In the genomic region with DNA sequence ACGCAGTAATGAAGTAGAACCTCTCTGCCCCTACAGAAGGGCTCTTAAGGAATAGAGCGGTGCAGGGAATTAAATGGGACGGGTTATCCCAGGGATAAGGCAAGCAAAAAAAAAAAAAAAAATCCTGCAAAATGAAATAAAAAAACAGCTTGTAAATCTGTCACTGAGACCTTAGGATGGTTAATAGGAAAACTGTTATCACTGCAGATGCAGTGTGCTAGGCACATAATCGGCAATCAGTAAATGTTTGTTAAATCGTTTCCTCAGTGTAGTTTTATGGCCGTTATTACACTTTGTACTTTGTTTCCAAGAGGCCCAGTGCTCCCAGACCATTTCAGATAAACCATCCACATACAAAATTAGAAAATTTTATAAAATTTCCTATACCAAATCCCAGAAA, we compare ENCODE assay signal across 8 cellular contexts. TPM values are rescaled to one million over a fixed set of nuclear protein-coding genes. Genes with fewer than 3 reads are reported as not detected.
DNase-seq lines count a peak whose midpoint lies in the region; ATAC-seq and TF ChIP-seq lines count a peak whose summit lies in the region.

No MANE protein-coding gene starts in this region.

- H3K4me2 ChIP-seq in BLaER1 (peak overlapping the region; percentile 71), Karpas-422 (ENCODE audit: low read depth, low read length, poor library complexity, severe bottlenecking) (peak overlapping the region; percentile 83)

- no peaks in the 10 kb centered on the region for H3K27me3 ChIP-seq in BLaER1
- H3K27me3 ChIP-seq in Karpas-422 (ENCODE audit: low read length) = no peaks in the 10 kb centered on the region

- DNase-seq in Karpas-422 = no peak
- DNase-seq in coronary artery (ENCODE audit: low spot score) = no peak
- DNase-seq in naive thymus-derived CD8-positive, alpha-beta T cell = no peak
- DNase-seq in stimulated activated CD4-positive, alpha-beta T cell treated with anti-CD3 and anti-CD28 coated beads, Interleukin-12 subunit alpha, Interleukin-12 subunit beta, amount 100 ng/mL, for 4 hours = no peak
- no peak for DNase-seq in activated effector memory CD4-positive, alpha-beta T cell treated with anti-CD3 and anti-CD28 coated beads, Interleukin-2, amount 50 U/mL, for 16 hours

- H3K9ac ChIP-seq in BLaER1 = peak overlapping the region; percentile 81
- H3K9ac ChIP-seq in Karpas-422 (ENCODE audit: low read length) = peak overlapping the region; percentile 77

- no peaks in the 10 kb centered on the region for H3K9me3 ChIP-seq in BLaER1
- no peaks in the 10 kb centered on the region for H3K9me3 ChIP-seq in Karpas-422 (ENCODE audit: low read length)

- TF ChIP-seq CTCF in coronary artery (IDR thresholded peaks at IDR 0.05) = no peak

- ATAC-seq in naive thymus-derived CD8-positive, alpha-beta T cell = no peak
- ATAC-seq in GM18498 (IDR thresholded peaks at IDR 0.05; ENCODE audit: unreplicated experiment) = no peak
- no peak for ATAC-seq in activated CD4-positive, CD25-positive, alpha-beta regulatory T cell treated with anti-CD3 and anti-CD28 coated beads, Interleukin-2, amount 50 U/mL, for 24 hours

- H4K20me1 ChIP-seq in BLaER1 = peaks cover 24% of the 10 kb centered on the region
- peaks cover 3% of the 10 kb centered on the region; the same call in 1 of the 2 replicates for H4K20me1 ChIP-seq in Karpas-422 (ENCODE audit: insufficient read depth, low read depth, low read length)

- no peaks in the 10 kb centered on the region for H3K27me3 Mint-ChIP-seq in naive thymus-derived CD8-positive, alpha-beta T cell

- H3K4me3 Mint-ChIP-seq in naive thymus-derived CD8-positive, alpha-beta T cell = peak overlapping the region; percentile 59 to 99 (median 92)

- peaks cover 0 to 29% (median 0%) of the 10 kb centered on the region in 3 donors for H3K36me3 Mint-ChIP-seq in naive thymus-derived CD8-positive, alpha-beta T cell

- no peaks in the 10 kb centered on the region for H3K9me2 ChIP-seq in Karpas-422 (replicated peaks; ENCODE audit: insufficient read depth, low read length)

- H2AFZ ChIP-seq in Karpas-422 (ENCODE audit: low read length) = no peak overlapping the region

- H3K4me1 Mint-ChIP-seq in naive thymus-derived CD8-positive, alpha-beta T cell = peaks cover 15 to 44% (median 37%) of the 10 kb centered on the region in 4 donors

- H3K4me1 ChIP-seq in BLaER1 = peaks cover 22% of the 10 kb centered on the region; the same call in 1 of the 2 replicates
- peaks cover 51% of the 10 kb centered on the region for H3K4me1 ChIP-seq in Karpas-422 (ENCODE audit: low read length)

- peaks cover 69% of the 10 kb centered on the region for H3K79me2 ChIP-seq in Karpas-422 (ENCODE audit: low read length)

- peak overlapping the region; percentile 97 to 100 (median 99) for H3K27ac Mint-ChIP-seq in naive thymus-derived CD8-positive, alpha-beta T cell

- peak overlapping the region; percentile 79 for H3K27ac ChIP-seq in BLaER1
- H3K27ac ChIP-seq in Karpas-422 (ENCODE audit: low read length) = peak overlapping the region; percentile 83
- H3K27ac ChIP-seq in coronary artery = peak overlapping the region in 1 of 2 donors; percentile 92

- H3K36me3 ChIP-seq in BLaER1 = peaks cover 16% of the 10 kb centered on the region
- H3K36me3 ChIP-seq in Karpas-422 (ENCODE audit: insufficient read depth, low read length) = no peaks in the 10 kb centered on the region

- H3K9me3 Mint-ChIP-seq in naive thymus-derived CD8-positive, alpha-beta T cell = no peaks in the 10 kb centered on the region

- POLR2A ChIA-PET in naive thymus-derived CD8-positive, alpha-beta T cell (lab: Charles Lee) = no interaction called here

- peak overlapping the region; percentile 75 for H3K4me3 ChIP-seq in BLaER1
- peak overlapping the region; percentile 73 for H3K4me3 ChIP-seq in Karpas-422 (ENCODE audit: low read length)
- peak overlapping the region; percentile 77 for H3K4me3 ChIP-seq in coronary artery

RNA-seq across cellular contexts. Expression of a gene that starts 1.0 kb away (rescaled TPM):
- 34.8 and 55.4 TPM in 2 replicates for total RNA-seq in Karpas-422 (2014; rRNA removed; shearing (Covaris generic); ENCODE audit: low replicate concordance)
- 10 to 100 TPM; 47.7 to 49.4 TPM for total RNA-seq in naive thymus-derived CD8-positive, alpha-beta T cell
- 10 to 100 TPM; 75.2 to 99.6 (median 86.0) TPM for polyA plus RNA-seq in naive thymus-derived CD8-positive, alpha-beta T cell

RNA-seq across cellular contexts. Expression of a gene that starts 1.3 kb away (rescaled TPM):
- 25.8 and 30.1 TPM in 2 replicates for total RNA-seq in Karpas-422 (2014; rRNA removed; shearing (Covaris generic); ENCODE audit: low replicate concordance)
- 10 to 100 TPM; 16.9 to 17.9 TPM for total RNA-seq in naive thymus-derived CD8-positive, alpha-beta T cell
- polyA plus RNA-seq in naive thymus-derived CD8-positive, alpha-beta T cell = 10 to 100 TPM; 12.0 to 13.4 (median 13.0) TPM

RNA-seq across cellular contexts. Expression of a gene that starts 18.2 kb away (rescaled TPM):
- 1,280 and 3,178 TPM in 2 replicates for total RNA-seq in Karpas-422 (2014; rRNA removed; shearing (Covaris generic); ENCODE audit: low replicate concordance)
- 100 to 1,000 TPM; 288 to 318 TPM for total RNA-seq in naive thymus-derived CD8-positive, alpha-beta T cell
- 1,000 to 10,000 TPM; 2,876 to 3,216 (median 3,107) TPM for polyA plus RNA-seq in naive thymus-derived CD8-positive, alpha-beta T cell

RNA-seq across cellular contexts. Expression of a gene that starts 23.1 kb away (rescaled TPM):
- 81.6 and 94.2 TPM in 2 replicates for total RNA-seq in Karpas-422 (2014; rRNA removed; shearing (Covaris generic); ENCODE audit: low replicate concordance)
- total RNA-seq in naive thymus-derived CD8-positive, alpha-beta T cell = 1 to 10 TPM; 5.3 to 9.8 TPM
- polyA plus RNA-seq in naive thymus-derived CD8-positive, alpha-beta T cell = under 1 TPM; 0.12 to 0.20 (median 0.14) TPM
